ENCODE assay signal across 8 cellular contexts in genomic region chr6:126100386-126100785, GRCh38.
"Had no signal": no experiment of that assay in that cellular context is flagged by ENCODE, and none has a peak within 500 bp of the region (broad histone marks: within the 10 kb centered on the region; RNA-seq: fewer than 3 reads in every experiment).

No MANE protein-coding gene starts in this region.

- H3K27me3 Mint-ChIP-seq: IgD-negative memory B cell had no signal

- ATAC-seq: GM23338, HepG2 had no signal

- H3K4me3 ChIP-seq: GM23338 had no signal

- DNase-seq: H9, HCEC 1CT had no signal

- H3K4me2 ChIP-seq: GM23338 had no signal

- FAIRE-seq: H1, H54, HepG2 had no signal

- H3K9me3 Mint-ChIP-seq: GM23338 had no signal

- H3K27ac Mint-ChIP-seq: GM23338, IgD-negative memory B cell had no signal

- H3K4me3 Mint-ChIP-seq: GM23338, H9, IgD-negative memory B cell had no signal

- H2AFZ ChIP-seq: GM23338 had no signal

- H3K4me1 Mint-ChIP-seq: IgD-negative memory B cell had no signal

- H3K27ac ChIP-seq: HL-60 had no signal
